Comparison of ENCODE assay signal across 7 cellular contexts in the genomic region with DNA sequence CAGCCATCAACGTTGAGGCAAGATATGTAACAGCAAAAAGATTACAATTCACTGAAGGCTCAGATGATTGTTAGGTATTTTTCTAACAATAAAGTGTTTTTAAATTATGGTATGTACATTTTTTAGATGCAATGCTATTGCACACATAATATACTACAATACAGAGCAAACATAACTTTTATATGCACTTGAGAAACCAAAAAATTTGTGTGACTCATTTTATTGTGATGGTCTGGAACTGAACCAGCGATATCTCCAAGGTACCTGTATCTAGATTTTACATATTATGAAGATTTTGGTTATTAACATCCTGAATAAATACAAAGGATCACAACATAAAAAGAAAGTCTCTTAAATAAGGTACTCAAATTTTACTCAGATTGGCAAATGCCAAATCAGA.
"Had no signal": no experiment of that assay in that cellular context is flagged by ENCODE, and none has a peak within 500 bp of the region (broad histone marks: within the 10 kb centered on the region; RNA-seq: fewer than 3 reads in every experiment).

No MANE protein-coding gene starts in this region.

- ATAC-seq: HepG2, K562 had no signal

- DNase-seq: IMR-90, KBM-7 had no signal

- H3K9me3 Mint-ChIP-seq: IgD-negative memory B cell had no signal

- H3K27me3 Mint-ChIP-seq: IgD-negative memory B cell had no signal

- H3K4me3 ChIP-seq: K562 had no signal

- FAIRE-seq: HepG2, HTR-8/SVneo, K562 had no signal

- H3K4me3 Mint-ChIP-seq: IgD-negative memory B cell had no signal

- H3K27ac ChIP-seq: HL-60 had no signal
